In genomic region chr11:133300666-133301065, GRCh38 we compare ENCODE assay signal across 34 cellular contexts.
"Had no signal": no experiment of that assay in that cellular context is flagged by ENCODE, and none has a peak within 500 bp of the region (broad histone marks: within the 10 kb centered on the region; RNA-seq: fewer than 3 reads in every experiment).

No MANE protein-coding gene starts in this region.

- H3K4me3 ChIP-seq: MG63 had no signal

- H3K9me3 ChIP-seq: MG63 had no signal

- H3K36me3 ChIP-seq: MG63 had no signal

- H3K27me3 ChIP-seq: MG63 had no signal

- H3K27ac ChIP-seq: KMS-11 had no signal

- DNase-seq: Karpas-422, Kasumi-1, MG63, MM.1S, MV-4-11, NCI-H1048, NCI-H1092, NCI-H1092 treated with DMSO at 0.1 percent for 48 hours, NCI-H1105, NCI-H1105 treated with DMSO at 0.1 percent for 48 hours, NCI-H1417, NCI-H1417 treated with DMSO at 0.1 percent for 48 hours, NCI-H1436, NCI-H1436 treated with DMSO at 0.1 percent for 48 hours, NCI-H146, NCI-H1694, NCI-H1694 treated with DMSO at 0.1 percent for 48 hours, NCI-H187, NCI-H187 treated with DMSO at 0.1 percent for 48 hours, NCI-H1930, NCI-H2029, NCI-H2029 treated with DMSO at 0.1 percent for 48 hours, NCI-H2081, NCI-H2081 treated with DMSO at 0.1 percent for 48 hours, NCI-H2107, NCI-H2171, NCI-H2171 treated with DMSO at 0.1 percent for 48 hours, NCI-H2227 treated with DMSO at 0.1 percent for 48 hours, NCI-H226, NCI-H345, NCI-H446, NCI-H446 treated with DMSO at 0.1 percent for 48 hours, NCI-H510A had no signal
